In genomic region chr1:37723390-37724078, GRCh38 we compare ENCODE assay signal across 1 cellular context.
TF ChIP-seq lines count a peak whose summit lies in the region.

No MANE protein-coding gene starts in this region.

TF ChIP-seq in GM23338, 12 proteins besides CTCF, POLR2A, EP300 and RAD21 (continued from another document):
- TF ChIP-seq ZNF462 (CRISPR knock-in tag; IDR thresholded peaks at IDR 0.05), result no peak
